8 cellular contexts compared by ENCODE assay signal in the genomic region with DNA sequence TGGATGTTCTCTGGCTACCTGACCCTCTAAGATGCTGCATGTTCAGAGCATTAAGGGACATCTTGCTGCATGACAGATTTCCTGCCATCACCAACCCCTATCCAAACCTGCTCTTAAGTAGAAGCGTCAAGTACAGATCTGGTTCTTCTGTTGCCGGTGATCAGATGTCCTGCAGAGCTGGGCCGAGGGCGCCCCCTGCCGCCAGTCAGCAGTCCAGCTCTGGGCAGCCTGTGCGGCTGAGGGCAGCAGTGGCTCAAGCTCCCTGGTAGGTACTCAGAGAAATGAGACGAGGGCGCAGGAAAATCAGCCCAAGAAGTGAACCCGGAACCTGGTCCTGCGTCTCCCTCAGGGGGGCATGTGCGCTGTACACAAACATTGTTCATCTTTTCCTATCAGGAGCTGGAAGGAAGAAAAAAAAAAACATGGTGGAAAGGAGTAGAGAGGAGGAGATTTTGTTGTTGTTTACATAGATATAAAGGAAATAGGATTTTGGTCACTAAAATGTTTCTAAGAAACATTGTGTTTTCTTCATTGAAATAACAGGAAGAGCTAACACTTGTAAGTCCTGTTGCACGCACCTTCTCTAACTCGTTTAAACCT.
DNase-seq lines count a peak whose midpoint lies in the region; ATAC-seq and TF ChIP-seq lines count a peak whose summit lies in the region.

No MANE protein-coding gene starts in this region.

- no peak overlapping the region for H3K4me2 ChIP-seq in PC-9
- H3K4me2 ChIP-seq in mammary epithelial cell (ENCODE audit: insufficient read depth, low read depth, low read length) = no peak overlapping the region

- no peak overlapping the region for H3K9ac ChIP-seq in mammary epithelial cell (ENCODE audit: insufficient read depth, low read length)

- no peaks in the 10 kb centered on the region; the same call in 1 of the 2 replicates for H4K20me1 ChIP-seq in PC-9 (ENCODE audit: insufficient read depth)
- H4K20me1 ChIP-seq in mammary epithelial cell (ENCODE audit: insufficient read depth, low read length) = no peaks in the 10 kb centered on the region

- H3K27ac ChIP-seq in PC-9 (no peak overlapping the region), mammary epithelial cell (ENCODE audit: insufficient read depth, low read depth, low read length) (no peak overlapping the region), lower lobe of right lung (no peak overlapping the region), tibial nerve (no peak overlapping the region)

- WGBS in mammary epithelial cell (ENCODE audit: low coverage, missing lambda C conversion rate) = 33% methylated on average over 13 of the region's 13 CpGs
- 31% methylated on average over 13 of the region's 13 CpGs for WGBS in tibial nerve, 2 donors

- dilution Hi-C loops in mammary epithelial cell (cut with HindIII; ENCODE audit: low sequenced_read_pairs) = no loop called here

- H3K27me3 ChIP-seq in PC-9 (ENCODE audit: insufficient read depth, low read depth) = peaks cover 89% of the 10 kb centered on the region
- no peaks in the 10 kb centered on the region for H3K27me3 ChIP-seq in mammary epithelial cell (ENCODE audit: insufficient read depth, low read length)
- H3K27me3 ChIP-seq in lower lobe of right lung (ENCODE audit: low read depth) = peaks cover 6% of the 10 kb centered on the region
- H3K27me3 ChIP-seq in tibial nerve = no peaks in the 10 kb centered on the region

- H3K9me3 ChIP-seq in PC-9 (ENCODE audit: insufficient read depth, low read depth) = no peaks in the 10 kb centered on the region
- H3K9me3 ChIP-seq in mammary epithelial cell (replicated peaks; ENCODE audit: insufficient read depth, low read length) = no peaks in the 10 kb centered on the region
- H3K9me3 ChIP-seq in lower lobe of right lung = no peaks in the 10 kb centered on the region
- no peaks in the 10 kb centered on the region for H3K9me3 ChIP-seq in tibial nerve

- H3K36me3 ChIP-seq in PC-9 (ENCODE audit: low read depth) (no peaks in the 10 kb centered on the region), mammary epithelial cell (ENCODE audit: insufficient read depth, low read length) (no peaks in the 10 kb centered on the region), lower lobe of right lung (no peaks in the 10 kb centered on the region), tibial nerve (no peaks in the 10 kb centered on the region)

- H3K9me2 ChIP-seq in PC-9 (ENCODE audit: insufficient read depth) = no peaks in the 10 kb centered on the region

- intact Hi-C loops in PC-9 (cut with micrococcal nuclease; ENCODE audit: unreplicated experiment) = loop anchor here (2.0 kb wide), 1 partner anchor 988 kb away; no protein-coding TSS in a partner anchor
- intact Hi-C loops in mammary epithelial cell (cut with micrococcal nuclease) = loop anchor here (2.0 to 5.0 kb wide), 3 partner anchors 494 to 990 kb away; no protein-coding TSS in a partner anchor
- intact Hi-C loops in lower lobe of right lung (cut with DNase I) = no loop called here

- in situ Hi-C loops in mammary epithelial cell (cut with MboI; ENCODE audit: low sequenced_read_pairs in 2 of 2) = no loop called here

- H3K79me2 ChIP-seq in PC-9 (ENCODE audit: low read depth) (no peaks in the 10 kb centered on the region), mammary epithelial cell (ENCODE audit: insufficient read depth, low read length) (no peaks in the 10 kb centered on the region)

- POLR2A ChIA-PET in PC-9 (lab: Charles Lee; ENCODE audit: unreplicated experiment) = no interaction called here

- ATAC-seq in GM21423 (IDR thresholded peaks at IDR 0.05; ENCODE audit: unreplicated experiment) = peak; percentile 91
- peak; percentile 88 to 92 for ATAC-seq in lower lobe of right lung

- BruUV-seq in PC-9 (replicated peaks; lab: Mats Ljungman, UMichigan) = no TSS peak
- BruUV-seq in mammary epithelial cell (replicated peaks; lab: Mats Ljungman, UMichigan) = no TSS peak

- no peak for TF ChIP-seq POLR2A in tibial nerve (IDR thresholded peaks at IDR 0.05)

- TF ChIP-seq CTCF in PC-9 (conservative IDR thresholded peaks at IDR 0.05) = peak; percentile 88
- peak; percentile 75 to 86 for TF ChIP-seq CTCF in mammary epithelial cell (conservative IDR thresholded peaks at IDR 0.05 in 1 of 2, IDR thresholded peaks at IDR 0.05 in 1 of 2; ENCODE audit: extremely low read depth in 1 of 2, insufficient read depth in 1 of 2, low read depth in 1 of 2, low read length in 2 of 2)
- peak; percentile 69 for TF ChIP-seq CTCF in lower lobe of right lung (IDR thresholded peaks at IDR 0.05)
- peak; percentile 38 to 64 (median 50) for TF ChIP-seq CTCF in tibial nerve (IDR thresholded peaks at IDR 0.05)

- peak in 2 of 3 experiments; percentile 17 to 81 for DNase-seq in NCI-H1417 (lab: John Stamatoyannopoulos, UW)
- DNase-seq in NCI-H1417 treated with DMSO at 0.1 percent for 48 hours (lab: John Stamatoyannopoulos, UW) = no peak
- DNase-seq in HuH-7 (ENCODE audit: low spot score) = peak; percentile 55
- DNase-seq in PC-9 = peak; percentile 55 to 75
- DNase-seq in mammary epithelial cell = peak; percentile 24
- DNase-seq in lower lobe of right lung = peak; percentile 68
- no peak for DNase-seq in tibial nerve (ENCODE audit: low spot score in 2 of 2)

- no peaks in the 10 kb centered on the region for H3F3A ChIP-seq in PC-9 (ENCODE audit: insufficient read depth, low read depth)

- CTCF ChIA-PET in PC-9 (lab: Charles Lee) = interaction anchor here (0.6 to 0.7 kb wide), 3 partner anchors 9 to 268 kb away, joined by 3 to 4 read pairs (median 4); no protein-coding TSS in a partner anchor
- CTCF ChIA-PET in mammary epithelial cell (lab: Charles Lee; ENCODE audit: low non-redundant PET) = no interaction called here

- no peak for TF ChIP-seq EP300 in tibial nerve (IDR thresholded peaks at IDR 0.05)

- H3K4me1 ChIP-seq in PC-9 (replicated peaks; ENCODE audit: insufficient read depth) (no peaks in the 10 kb centered on the region), mammary epithelial cell (ENCODE audit: insufficient read depth, low read length) (no peaks in the 10 kb centered on the region), lower lobe of right lung (no peaks in the 10 kb centered on the region), tibial nerve (no peaks in the 10 kb centered on the region)

- no peak overlapping the region for H2AFZ ChIP-seq in PC-9
- H2AFZ ChIP-seq in mammary epithelial cell (ENCODE audit: low read depth, low read length) = no peak overlapping the region

- H3K4me3 ChIP-seq in PC-9 (no peak overlapping the region), mammary epithelial cell (replicated peaks in 1 of 3; ENCODE audit: insufficient read depth in 1 of 3, low read depth in 2 of 3, low read length in 3 of 3) (no peak overlapping the region), lower lobe of right lung (no peak overlapping the region), tibial nerve (no peak overlapping the region)

Comparison
In these comparisons a context has a peak if more than half of its experiments do, and no peak if none do; other contexts are left out.
1. DNase-seq: peak in NCI-H1417 (2 of 3), HuH-7 (single experiment), PC-9 (2 of 2), mammary epithelial cell (single experiment) and lower lobe of right lung (single experiment); none in NCI-H1417 treated with DMSO at 0.1 percent for 48 hours (single experiment) and tibial nerve (0 of 2).
2. Peak in every context shown above with its lines, with median percentiles within 50 percentile points of each other: CTCF ChIP-seq.